ENCODE assay signal across 33 cellular contexts in genomic region chr1:110205156-110205555, GRCh38. TPM values are rescaled to one million over a fixed set of nuclear protein-coding genes. Genes with fewer than 3 reads are reported as not detected.
"Had no signal": no experiment of that assay in that cellular context is flagged by ENCODE, and none has a peak within 500 bp of the region (broad histone marks: within the 10 kb centered on the region; RNA-seq: fewer than 3 reads in every experiment).

No MANE protein-coding gene starts in this region.

- H3K9me3 ChIP-seq: SJSA1, SK-N-SH had no signal

- H3K9ac ChIP-seq: KMS-11, SK-N-SH had no signal

- H3K36me3 ChIP-seq: brain microvascular endothelial cell, SJSA1, WERI-Rb-1 had no signal

- H3K4me3 ChIP-seq: PC-9, SJSA1 had no signal

- H2AFZ ChIP-seq: PC-9 had no signal

- DNase-seq: activated CD4-positive, alpha-beta memory T cell treated with anti-CD3 and anti-CD28 coated beads, Interleukin-2, amount 10 ng/mL, durations not matched to agents 7 days and 5 days; activated CD4-positive, alpha-beta T cell treated with anti-CD3 and anti-CD28 coated beads for 1 hour; activated CD4-positive, alpha-beta T cell treated with anti-CD3 and anti-CD28 coated beads for 48 hours; activated CD4-positive, CD25-positive, alpha-beta regulatory T cell; activated CD8-positive, alpha-beta memory T cell treated with anti-CD3 and anti-CD28 coated beads for 24 hours; activated CD8-positive, alpha-beta memory T cell treated with anti-CD3 and anti-CD28 coated beads, Interleukin-2, amount 10 ng/mL, durations not matched to agents 7 days and 5 days; activated CD8-positive, alpha-beta memory T cell treated with anti-CD3 and anti-CD28 coated beads, Interleukin-2, amount 50 U/mL, for 48 hours; activated effector memory CD4-positive, alpha-beta T cell treated with Interleukin-2 at 50 U/mL for 16 hours; activated naive CD4-positive, alpha-beta T cell; activated naive CD4-positive, alpha-beta T cell treated with anti-CD3 and anti-CD28 coated beads, Interleukin-2, amount 50 U/mL, for 16 hours; activated naive CD8-positive, alpha-beta T cell treated with anti-CD3 and anti-CD28 coated beads for 36 hours; activated T-cell treated with anti-CD3 and anti-CD28 coated beads, Interleukin-2, amount 50 U/mL, for 48 hours; amniotic stem cell; aorta; brain microvascular endothelial cell; central memory CD4-positive, alpha-beta T cell; MM.1S; MV-4-11; NCI-H1105; NCI-H1417 treated with DMSO at 0.1 percent for 48 hours; NCI-H187 treated with DMSO at 0.1 percent for 48 hours; NCI-H2081; NCI-H2171 treated with DMSO at 0.1 percent for 48 hours; NCI-H345; NCI-H524 treated with DMSO at 0.1 percent for 48 hours; PC-9; Right ventricle myocardium superior; SK-N-SH; WERI-Rb-1 had no signal

- H3K27ac ChIP-seq: brain microvascular endothelial cell, KMS-11, PC-9, SJSA1, WERI-Rb-1 had no signal

- H3K4me2 ChIP-seq: KMS-11, PC-9, SK-N-SH had no signal

RNA-seq across cellular contexts. Expression of gene SLC6A17, which starts 54.9 kb away (rescaled TPM):
- total RNA-seq: activated CD4-positive, alpha-beta memory T cell treated with anti-CD3 and anti-CD28 coated beads, Interleukin-2, amount 10 ng/mL, durations not matched to agents 7 days and 5 days; activated CD8-positive, alpha-beta memory T cell treated with anti-CD3 and anti-CD28 coated beads, Interleukin-2, amount 10 ng/mL, durations not matched to agents 7 days and 5 days; NCI-H460; OCI-LY7; Right ventricle myocardium superior had no signal
